In the genomic region with DNA sequence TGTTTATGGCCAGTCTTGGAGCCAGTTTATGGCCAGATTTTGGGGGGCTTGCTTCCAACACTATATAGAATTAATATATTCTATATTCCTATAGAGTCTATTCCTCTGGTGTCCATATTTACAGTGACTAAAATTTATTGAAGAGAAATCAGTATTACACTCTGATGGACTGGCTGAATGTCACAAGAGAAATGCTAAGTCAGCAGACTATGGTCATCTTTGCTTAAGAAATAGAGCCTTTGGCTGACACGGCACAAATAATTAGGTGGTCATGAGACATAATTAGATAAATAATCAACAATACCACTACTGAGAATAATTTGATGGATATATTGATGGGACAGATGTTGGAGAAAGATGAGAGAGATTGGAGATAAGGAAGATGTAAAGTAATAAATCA, we compare ENCODE assay signal across 2 cellular contexts.
A peak's percentile ranks its signal among the peaks of the same experiment; 100 is the strongest.
TF ChIP-seq lines count a peak whose summit lies in the region.

No MANE protein-coding gene starts in this region.

TF ChIP-seq in A549, 52 proteins besides CTCF, POLR2A, EP300 and RAD21:
- TF ChIP-seq CBX8 (IDR thresholded peaks at IDR 0.05), result no peak
- peak; percentile 55 for TF ChIP-seq MAFK (IDR thresholded peaks at IDR 0.05; ENCODE audit: partially characterized antibody)
- TF ChIP-seq EHMT2 (IDR thresholded peaks at IDR 0.05; ENCODE audit: low read depth), result no peak
- no peak for TF ChIP-seq CBX2 (IDR thresholded peaks at IDR 0.05; ENCODE audit: borderline replicate concordance, low read depth)
- no peak for TF ChIP-seq ZNF302 (CRISPR knock-in tag; IDR thresholded peaks at IDR 0.05)

TF ChIP-seq in IMR-90, 13 proteins besides CTCF, POLR2A, EP300 and RAD21:
- peak; percentile 81 for TF ChIP-seq MAFK (IDR thresholded peaks at IDR 0.05; ENCODE audit: low read depth, low read length)
- TF ChIP-seq USF2 (IDR thresholded peaks at IDR 0.05; ENCODE audit: low read depth, low read length), result no peak
